ENCODE assay signal across 8 cellular contexts in genomic region chr1:165768513-165769394, GRCh38. TPM values are rescaled to one million over a fixed set of nuclear protein-coding genes. Genes with fewer than 3 reads are reported as not detected.
DNase-seq lines count a peak whose midpoint lies in the region; ATAC-seq and TF ChIP-seq lines count a peak whose summit lies in the region.

Gene TMCO1, minus strand, starts transcription at chr1:165768868. Its CDS starts 117 bp downstream, at chr1:165768751.

- peak; percentile 100 for ATAC-seq in HG03460 (IDR thresholded peaks at IDR 0.05; ENCODE audit: unreplicated experiment)

- H3K27me3 Mint-ChIP-seq in activated CD4-positive, alpha-beta T cell treated with anti-CD3 and anti-CD28 coated beads, Interleukin-2, amount 10 ng/mL, durations not matched to agents 24 days and 14 days = no peaks in the 10 kb centered on the region

- peaks cover 43 to 51% (median 48%) of the 10 kb centered on the region in 11 experiments for H3K36me3 ChIP-seq in BLaER1 treated with 17β-estradiol and CSF1 and Interleukin-3, amounts not matched to agents 10 nM and 100 nM

- peak; percentile 98 for DNase-seq in GM19240 (ENCODE audit: insufficient read length, low spot score)
- DNase-seq in NCI-H526 treated with DMSO at 0.1 percent for 48 hours (lab: John Stamatoyannopoulos, UW) = peak; percentile 100
- DNase-seq in activated CD4-positive, alpha-beta T cell treated with anti-CD3 and anti-CD28 coated beads, Interleukin-2, amount 10 ng/mL, durations not matched to agents 24 days and 14 days = peak; percentile 98
- peak; percentile 96 for DNase-seq in coronary artery (ENCODE audit: low spot score)
- DNase-seq in stimulated activated CD4-positive, alpha-beta T cell treated with anti-CD3 and anti-CD28 coated beads, Interleukin-1b, Interleukin-23, amount 100 ng/mL, for 4 hours (ENCODE audit: low read depth in 2 of 2) = peak; percentile 76 to 84

- H3K4me3 ChIP-seq in BLaER1 treated with 17β-estradiol and CSF1 and Interleukin-3, amounts not matched to agents 10 nM and 100 nM = peak within 1 kb of the TSS; percentile 63 to 81 (median 75)
- H3K4me3 ChIP-seq in coronary artery = peak within 1 kb of the TSS; percentile 85

- peaks cover 0 to 10% (median 0%) of the 10 kb centered on the region in 11 experiments; a peak in 5 of 22 replicates for H4K20me1 ChIP-seq in BLaER1 treated with 17β-estradiol and CSF1 and Interleukin-3, amounts not matched to agents 10 nM and 100 nM

- H3K9ac ChIP-seq in BLaER1 treated with 17β-estradiol and CSF1 and Interleukin-3, amounts not matched to agents 10 nM and 100 nM = peak within 1 kb of the TSS; percentile 80 to 87 (median 86)

- H3K36me3 Mint-ChIP-seq in activated CD4-positive, alpha-beta T cell treated with anti-CD3 and anti-CD28 coated beads, Interleukin-2, amount 10 ng/mL, durations not matched to agents 24 days and 14 days (ENCODE audit: low read depth) = peaks cover 52% of the 10 kb centered on the region

- H3K9me3 Mint-ChIP-seq in activated CD4-positive, alpha-beta T cell treated with anti-CD3 and anti-CD28 coated beads, Interleukin-2, amount 10 ng/mL, durations not matched to agents 24 days and 14 days = no peaks in the 10 kb centered on the region

- H3K9me3 ChIP-seq in BLaER1 treated with 17β-estradiol and CSF1 and Interleukin-3, amounts not matched to agents 10 nM and 100 nM (replicated peaks in 1 of 11) = peaks cover 0 to 17% (median 6%) of the 10 kb centered on the region in 11 experiments; a peak in 12 of 22 replicates

- TF ChIP-seq CTCF in coronary artery (IDR thresholded peaks at IDR 0.05) = no peak

- peak within 1 kb of the TSS; percentile 100 for H3K27ac Mint-ChIP-seq in activated CD4-positive, alpha-beta T cell treated with anti-CD3 and anti-CD28 coated beads, Interleukin-2, amount 10 ng/mL, durations not matched to agents 24 days and 14 days

- peaks cover 41% of the 10 kb centered on the region for H3K4me1 Mint-ChIP-seq in activated CD4-positive, alpha-beta T cell treated with anti-CD3 and anti-CD28 coated beads, Interleukin-2, amount 10 ng/mL, durations not matched to agents 24 days and 14 days

- H3K27me3 ChIP-seq in BLaER1 treated with 17β-estradiol and CSF1 and Interleukin-3, amounts not matched to agents 10 nM and 100 nM = no peaks in the 10 kb centered on the region
- H3K27me3 ChIP-seq in layer of hippocampus (ENCODE audit: control insufficient read depth, insufficient read depth, low read length) = no peaks in the 10 kb centered on the region

- H3K4me3 Mint-ChIP-seq in activated CD4-positive, alpha-beta T cell treated with anti-CD3 and anti-CD28 coated beads, Interleukin-2, amount 10 ng/mL, durations not matched to agents 24 days and 14 days = peak within 1 kb of the TSS; percentile 98

- H3K4me1 ChIP-seq in BLaER1 treated with 17β-estradiol and CSF1 and Interleukin-3, amounts not matched to agents 10 nM and 100 nM = peaks cover 17 to 27% (median 21%) of the 10 kb centered on the region in 10 experiments

- intact Hi-C loops in activated CD4-positive, alpha-beta T cell treated with anti-CD3 and anti-CD28 coated beads, Interleukin-2, amount 10 ng/mL, durations not matched to agents 24 days and 14 days (cut with micrococcal nuclease) = loop anchor here (1.0 to 2.0 kb wide), 5 partner anchors 59 to 170 kb away; partner anchors contain the start of genes ALDH9A1, MGST3 and UCK2

- H3K4me2 ChIP-seq in BLaER1 treated with 17β-estradiol and CSF1 and Interleukin-3, amounts not matched to agents 10 nM and 100 nM = peak within 1 kb of the TSS; percentile 77 to 92 (median 82)

- peak within 1 kb of the TSS; percentile 82 to 91 (median 88) for H3K27ac ChIP-seq in BLaER1 treated with 17β-estradiol and CSF1 and Interleukin-3, amounts not matched to agents 10 nM and 100 nM
- peak within 1 kb of the TSS; percentile 76 to 89 for H3K27ac ChIP-seq in coronary artery
- H3K27ac ChIP-seq in layer of hippocampus (ENCODE audit: low read depth, low read length) = peak within 1 kb of the TSS; percentile 58

RNA-seq across cellular contexts. Expression of gene TMCO1, which starts in this region (rescaled TPM):
- total RNA-seq in activated CD4-positive, alpha-beta T cell treated with anti-CD3 and anti-CD28 coated beads, Interleukin-2, amount 10 ng/mL, durations not matched to agents 24 days and 14 days = 91.8 and 94.3 TPM in 2 replicates

Comparison
In these comparisons a context has a peak if more than half of its experiments do, and no peak if none do; other contexts are left out.
1. Peak in every context shown above with its lines: DNase-seq, ATAC-seq, H3K4me3 ChIP-seq and H3K27ac ChIP-seq.